1 cellular context compared by ENCODE assay signal in the genomic region with DNA sequence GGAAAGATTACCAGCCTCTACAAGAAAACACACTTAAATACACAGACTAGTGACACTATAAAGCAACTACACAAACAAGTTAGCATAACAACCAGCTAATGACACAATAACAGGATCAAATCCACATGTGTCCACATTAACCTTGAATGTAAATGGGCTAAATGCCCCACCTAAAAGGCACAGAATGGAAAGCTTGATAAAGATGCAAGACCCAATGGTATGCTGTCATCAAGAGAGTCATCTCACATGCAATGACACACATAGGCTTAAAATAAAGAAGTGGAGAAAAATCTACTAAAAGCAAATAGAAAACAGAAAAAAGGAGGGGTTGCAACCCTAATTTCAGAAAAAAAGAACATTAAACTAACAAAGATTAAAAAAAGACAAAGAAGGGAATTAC.
TF ChIP-seq lines count a peak whose summit lies in the region.

No MANE protein-coding gene starts in this region.

TF ChIP-seq in HepG2, 621 proteins besides CTCF, POLR2A, EP300 and RAD21:
- TF ChIP-seq, protein P1, sequence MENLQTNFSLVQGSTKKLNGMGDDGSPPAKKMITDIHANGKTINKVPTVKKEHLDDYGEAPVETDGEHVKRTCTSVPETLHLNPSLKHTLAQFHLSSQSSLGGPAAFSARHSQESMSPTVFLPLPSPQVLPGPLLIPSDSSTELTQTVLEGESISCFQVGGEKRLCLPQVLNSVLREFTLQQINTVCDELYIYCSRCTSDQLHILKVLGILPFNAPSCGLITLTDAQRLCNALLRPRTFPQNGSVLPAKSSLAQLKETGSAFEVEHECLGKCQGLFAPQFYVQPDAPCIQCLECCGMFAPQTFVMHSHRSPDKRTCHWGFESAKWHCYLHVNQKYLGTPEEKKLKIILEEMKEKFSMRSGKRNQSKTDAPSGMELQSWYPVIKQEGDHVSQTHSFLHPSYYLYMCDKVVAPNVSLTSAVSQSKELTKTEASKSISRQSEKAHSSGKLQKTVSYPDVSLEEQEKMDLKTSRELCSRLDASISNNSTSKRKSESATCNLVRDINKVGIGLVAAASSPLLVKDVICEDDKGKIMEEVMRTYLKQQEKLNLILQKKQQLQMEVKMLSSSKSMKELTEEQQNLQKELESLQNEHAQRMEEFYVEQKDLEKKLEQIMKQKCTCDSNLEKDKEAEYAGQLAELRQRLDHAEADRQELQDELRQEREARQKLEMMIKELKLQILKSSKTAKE (CRISPR knock-in tag; IDR thresholded peaks at IDR 0.05; ENCODE audit: borderline replicate concordance), result no peak
- TF ChIP-seq, protein P2, sequence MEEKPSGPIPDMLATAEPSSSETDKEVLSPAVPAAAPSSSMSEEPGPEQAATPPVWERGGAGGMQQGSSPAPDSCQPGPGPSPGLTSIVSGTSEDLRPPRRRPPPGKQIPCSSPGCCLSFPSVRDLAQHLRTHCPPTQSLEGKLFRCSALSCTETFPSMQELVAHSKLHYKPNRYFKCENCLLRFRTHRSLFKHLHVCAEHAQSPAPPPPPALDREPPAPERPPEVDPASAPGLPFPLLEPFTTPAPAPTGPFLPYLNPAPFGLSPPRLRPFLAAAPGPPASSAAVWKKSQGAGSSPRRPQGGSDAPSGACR (CRISPR knock-in tag; IDR thresholded peaks at IDR 0.05), result no peak
- TF ChIP-seq, protein P3, sequence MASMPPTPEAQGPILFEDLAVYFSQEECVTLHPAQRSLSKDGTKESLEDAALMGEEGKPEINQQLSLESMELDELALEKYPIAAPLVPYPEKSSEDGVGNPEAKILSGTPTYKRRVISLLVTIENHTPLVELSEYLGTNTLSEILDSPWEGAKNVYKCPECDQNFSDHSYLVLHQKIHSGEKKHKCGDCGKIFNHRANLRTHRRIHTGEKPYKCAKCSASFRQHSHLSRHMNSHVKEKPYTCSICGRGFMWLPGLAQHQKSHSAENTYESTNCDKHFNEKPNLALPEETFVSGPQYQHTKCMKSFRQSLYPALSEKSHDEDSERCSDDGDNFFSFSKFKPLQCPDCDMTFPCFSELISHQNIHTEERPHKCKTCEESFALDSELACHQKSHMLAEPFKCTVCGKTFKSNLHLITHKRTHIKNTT (CRISPR knock-in tag; IDR thresholded peaks at IDR 0.05), result no peak
- TF ChIP-seq, protein P4, sequence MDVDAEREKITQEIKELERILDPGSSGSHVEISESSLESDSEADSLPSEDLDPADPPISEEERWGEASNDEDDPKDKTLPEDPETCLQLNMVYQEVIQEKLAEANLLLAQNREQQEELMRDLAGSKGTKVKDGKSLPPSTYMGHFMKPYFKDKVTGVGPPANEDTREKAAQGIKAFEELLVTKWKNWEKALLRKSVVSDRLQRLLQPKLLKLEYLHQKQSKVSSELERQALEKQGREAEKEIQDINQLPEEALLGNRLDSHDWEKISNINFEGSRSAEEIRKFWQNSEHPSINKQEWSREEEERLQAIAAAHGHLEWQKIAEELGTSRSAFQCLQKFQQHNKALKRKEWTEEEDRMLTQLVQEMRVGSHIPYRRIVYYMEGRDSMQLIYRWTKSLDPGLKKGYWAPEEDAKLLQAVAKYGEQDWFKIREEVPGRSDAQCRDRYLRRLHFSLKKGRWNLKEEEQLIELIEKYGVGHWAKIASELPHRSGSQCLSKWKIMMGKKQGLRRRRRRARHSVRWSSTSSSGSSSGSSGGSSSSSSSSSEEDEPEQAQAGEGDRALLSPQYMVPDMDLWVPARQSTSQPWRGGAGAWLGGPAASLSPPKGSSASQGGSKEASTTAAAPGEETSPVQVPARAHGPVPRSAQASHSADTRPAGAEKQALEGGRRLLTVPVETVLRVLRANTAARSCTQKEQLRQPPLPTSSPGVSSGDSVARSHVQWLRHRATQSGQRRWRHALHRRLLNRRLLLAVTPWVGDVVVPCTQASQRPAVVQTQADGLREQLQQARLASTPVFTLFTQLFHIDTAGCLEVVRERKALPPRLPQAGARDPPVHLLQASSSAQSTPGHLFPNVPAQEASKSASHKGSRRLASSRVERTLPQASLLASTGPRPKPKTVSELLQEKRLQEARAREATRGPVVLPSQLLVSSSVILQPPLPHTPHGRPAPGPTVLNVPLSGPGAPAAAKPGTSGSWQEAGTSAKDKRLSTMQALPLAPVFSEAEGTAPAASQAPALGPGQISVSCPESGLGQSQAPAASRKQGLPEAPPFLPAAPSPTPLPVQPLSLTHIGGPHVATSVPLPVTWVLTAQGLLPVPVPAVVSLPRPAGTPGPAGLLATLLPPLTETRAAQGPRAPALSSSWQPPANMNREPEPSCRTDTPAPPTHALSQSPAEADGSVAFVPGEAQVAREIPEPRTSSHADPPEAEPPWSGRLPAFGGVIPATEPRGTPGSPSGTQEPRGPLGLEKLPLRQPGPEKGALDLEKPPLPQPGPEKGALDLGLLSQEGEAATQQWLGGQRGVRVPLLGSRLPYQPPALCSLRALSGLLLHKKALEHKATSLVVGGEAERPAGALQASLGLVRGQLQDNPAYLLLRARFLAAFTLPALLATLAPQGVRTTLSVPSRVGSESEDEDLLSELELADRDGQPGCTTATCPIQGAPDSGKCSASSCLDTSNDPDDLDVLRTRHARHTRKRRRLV (CRISPR knock-in tag; IDR thresholded peaks at IDR 0.05), result no peak
- no peak for TF ChIP-seq ZNF274 (CRISPR knock-in tag; IDR thresholded peaks at IDR 0.05)
